In the genomic region with DNA sequence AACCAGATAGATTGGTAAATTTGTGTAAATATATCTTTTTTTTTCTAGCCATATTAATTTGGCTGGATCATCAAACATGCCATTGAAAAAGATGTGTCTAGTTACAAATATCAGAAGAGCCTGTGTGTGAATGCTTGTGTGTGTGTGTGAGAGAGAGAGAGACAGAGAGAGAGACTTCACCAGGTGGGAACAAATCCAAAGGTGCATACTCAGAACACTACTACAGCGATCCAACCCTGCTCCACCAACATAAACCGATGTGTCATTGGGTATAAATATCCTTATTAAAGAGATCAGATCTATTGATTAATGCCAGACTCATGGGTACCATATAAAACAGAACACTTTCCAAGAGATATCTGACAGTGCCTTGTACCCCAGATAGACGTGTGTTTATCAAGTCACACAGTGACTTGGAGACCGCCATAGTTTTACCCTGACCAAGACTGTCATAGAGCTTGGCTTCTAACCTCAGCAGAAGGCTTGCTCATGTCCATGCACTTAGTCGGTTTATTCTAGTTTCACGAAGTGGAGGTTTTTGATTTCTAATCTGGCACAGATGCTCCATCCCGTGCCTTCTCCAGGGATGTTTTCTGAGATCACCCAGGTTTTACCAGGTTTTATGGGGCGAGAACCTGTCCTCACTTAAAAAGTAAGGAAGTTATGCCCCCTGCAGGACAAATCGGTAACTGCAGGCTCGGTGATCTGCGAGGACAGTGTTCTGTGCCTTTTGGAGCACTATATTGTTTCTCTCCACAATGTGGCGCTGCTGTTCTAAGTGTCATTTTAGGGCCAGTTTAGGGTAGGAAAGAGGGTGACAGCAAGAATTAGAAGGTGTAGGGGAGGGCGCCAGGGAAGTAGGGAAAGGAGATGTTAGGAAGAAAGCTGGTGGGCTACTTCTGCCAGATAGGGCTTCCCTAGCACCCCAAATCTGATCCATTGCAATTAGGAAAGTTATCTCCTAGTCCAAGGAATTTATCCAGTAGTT, we compare ENCODE assay signal across 8 cellular contexts. TPM values are rescaled to one million over a fixed set of nuclear protein-coding genes. Genes with fewer than 3 reads are reported as not detected.
DNase-seq lines count a peak whose midpoint lies in the region; ATAC-seq and TF ChIP-seq lines count a peak whose summit lies in the region.

No MANE protein-coding gene starts in this region.

- BruUV-seq in HCT116 (replicated peaks; lab: Mats Ljungman, UMichigan), result no TSS peak

- RAD21 ChIA-PET in HCT116 (lab: Charles Lee; ENCODE audit: low non-redundant PET in 1 of 2, low total read pairs in 2 of 2, uncharacterized antibody in 2 of 2, unreplicated experiment in 2 of 2), result interaction anchor here (0.6 to 2.0 kb wide), 6 partner anchors 63 to 831 kb away, joined by 3 to 8 read pairs (median 3); no protein-coding TSS in a partner anchor

- H3K4me3 ChIP-seq in DOHH2 (ENCODE audit: low read length) (no peak overlapping the region), HCT116 (replicated peaks in 1 of 2; ENCODE audit: low read depth in 1 of 2, low read length in 2 of 2) (no peak overlapping the region), SK-N-MC (no peak overlapping the region), parathyroid adenoma (ENCODE audit: low read depth, low read length) (no peak overlapping the region), upper lobe of left lung (no peak overlapping the region)

- CTCF ChIA-PET in HCT116 (lab: Charles Lee), result interaction anchor here (0.8 to 4.5 kb wide), 18 partner anchors 9 to 588 kb away, joined by 3 to 30 read pairs (median 4); a partner anchor contains a TSS

- H3K9me3 ChIP-seq in DOHH2 (ENCODE audit: control insufficient read depth, insufficient read depth, low read length) (no peaks in the 10 kb centered on the region), HCT116 (ENCODE audit: control insufficient read depth in 1 of 2, insufficient read depth in 1 of 2, low read depth in 1 of 2, low read length in 2 of 2) (no peaks in the 10 kb centered on the region), SK-N-MC (ENCODE audit: low read depth, low read length) (no peaks in the 10 kb centered on the region), parathyroid adenoma (ENCODE audit: control insufficient read depth, low read length) (no peaks in the 10 kb centered on the region), upper lobe of left lung (no peaks in the 10 kb centered on the region)

- H4K20me1 ChIP-seq in DOHH2 (ENCODE audit: control insufficient read depth, insufficient read depth, low read depth, low read length), result no peaks in the 10 kb centered on the region
- no peaks in the 10 kb centered on the region for H4K20me1 ChIP-seq in HCT116 (ENCODE audit: insufficient read depth)

- H3K27me3 ChIP-seq in DOHH2 (ENCODE audit: control insufficient read depth, low read length) (no peaks in the 10 kb centered on the region), HCT116 (ENCODE audit: insufficient read depth, low read length) (no peaks in the 10 kb centered on the region), parathyroid adenoma (ENCODE audit: control insufficient read depth, insufficient read depth, low read length) (no peaks in the 10 kb centered on the region), upper lobe of left lung (no peaks in the 10 kb centered on the region)

- peak; percentile 97 for DNase-seq in HCT116 (ENCODE audit: low read depth, low spot score)
- peak; percentile 80 for DNase-seq in NCI-H1105 treated with DMSO at 0.1 percent for 48 hours (lab: John Stamatoyannopoulos, UW)
- peak; percentile 79 for DNase-seq in SK-N-MC (ENCODE audit: low read depth, low spot score)
- DNase-seq in activated naive CD4-positive, alpha-beta T cell treated with Interleukin-2 at 50 U/mL for 16 hours, result peak; percentile 95
- DNase-seq in glomerular endothelial cell (ENCODE audit: extremely low read depth, low read depth, low spot score), result peak; percentile 95
- peak in 1 of 2 donors; percentile 91 for DNase-seq in upper lobe of left lung

- peak; percentile 100 for TF ChIP-seq RAD21 in HCT116 (IDR thresholded peaks at IDR 0.05; ENCODE audit: low read depth)

- no peaks in the 10 kb centered on the region for H3K4me1 ChIP-seq in DOHH2 (ENCODE audit: control insufficient read depth, low read length)
- H3K4me1 ChIP-seq in HCT116 (ENCODE audit: control insufficient read depth in 1 of 2, insufficient read depth in 2 of 2, low read length in 2 of 2), result peaks cover 0 to 9% of the 10 kb centered on the region in 2 experiments; a peak in 2 of 4 replicates
- H3K4me1 ChIP-seq in parathyroid adenoma, result no peaks in the 10 kb centered on the region
- H3K4me1 ChIP-seq in upper lobe of left lung, result no peaks in the 10 kb centered on the region

- H3K4me2 ChIP-seq in DOHH2 (ENCODE audit: low read length) (no peak overlapping the region), HCT116 (ENCODE audit: low read length) (peak overlapping the region; percentile 27), parathyroid adenoma (ENCODE audit: low read length) (no peak overlapping the region)

- H3K9ac ChIP-seq in HCT116 (ENCODE audit: low read length) (no peak overlapping the region), SK-N-MC (ENCODE audit: insufficient read length) (no peak overlapping the region), parathyroid adenoma (no peak overlapping the region)

- ATAC-seq in HCT116, result peak; percentile 96
- ATAC-seq in upper lobe of left lung (ENCODE audit: low FRiP score in 2 of 2), result peak; percentile 96 to 98

- TF ChIP-seq CTCF in DOHH2 (IDR thresholded peaks at IDR 0.05; ENCODE audit: low read depth, low read length, poor library complexity, severe bottlenecking) (peak; percentile 100), HCT116 (IDR thresholded peaks at IDR 0.05 in 2 of 3, conservative IDR thresholded peaks at IDR 0.05 in 1 of 3; ENCODE audit: borderline replicate concordance in 1 of 3, insufficient read depth in 1 of 3, low read depth in 2 of 3, low read length in 2 of 3) (peak; percentile 100), parathyroid adenoma (IDR thresholded peaks at IDR 0.05) (peak; percentile 100), upper lobe of left lung (IDR thresholded peaks at IDR 0.05) (peak; percentile 94 to 100 (median 98))

- POLR2A ChIA-PET in HCT116 (lab: Charles Lee), result interaction anchor here (0.8 to 0.9 kb wide), 2 partner anchors 60 to 91 kb away, joined by 3 to 4 read pairs; no protein-coding TSS in a partner anchor

- no peak for TF ChIP-seq EP300 in upper lobe of left lung (IDR thresholded peaks at IDR 0.05)

- 23 to 26% methylated on average over 13 of the region's 13 CpGs for WGBS in upper lobe of left lung, 2 donors

- H2AFZ ChIP-seq in HCT116 (ENCODE audit: low read depth, low read length, poor library complexity, severe bottlenecking) (peak overlapping the region; percentile 86), parathyroid adenoma (no peak overlapping the region)

- no peaks in the 10 kb centered on the region for H3K9me2 ChIP-seq in DOHH2 (replicated peaks; ENCODE audit: control insufficient read depth, low read length)
- H3K9me2 ChIP-seq in HCT116 (ENCODE audit: insufficient read depth), result no peaks in the 10 kb centered on the region

- no peaks in the 10 kb centered on the region for H3K79me2 ChIP-seq in DOHH2 (ENCODE audit: control insufficient read depth, low read length)
- H3K79me2 ChIP-seq in HCT116 (ENCODE audit: insufficient read depth, low read length), result no peaks in the 10 kb centered on the region
- no peaks in the 10 kb centered on the region for H3K79me2 ChIP-seq in parathyroid adenoma

- H3K36me3 ChIP-seq in DOHH2 (ENCODE audit: control insufficient read depth, low read length) (no peaks in the 10 kb centered on the region), HCT116 (ENCODE audit: control insufficient read depth in 1 of 2, insufficient read depth in 2 of 2, low read length in 2 of 2) (no peaks in the 10 kb centered on the region), SK-N-MC (ENCODE audit: insufficient read depth, low read length) (no peaks in the 10 kb centered on the region), parathyroid adenoma (ENCODE audit: control insufficient read depth, insufficient read depth, low read length) (no peaks in the 10 kb centered on the region), upper lobe of left lung (no peaks in the 10 kb centered on the region)

- H3K27ac ChIP-seq in DOHH2 (ENCODE audit: low read depth, low read length) (no peak overlapping the region), HCT116 (ENCODE audit: low read depth, low read length) (no peak overlapping the region), SK-N-MC (no peak overlapping the region), parathyroid adenoma (no peak overlapping the region), upper lobe of left lung (no peak overlapping the region)

- intact Hi-C loops in HCT116 (cut with micrococcal nuclease), result loop anchor here (1.0 to 10.0 kb wide), 8 partner anchors 75 to 589 kb away; no protein-coding TSS in a partner anchor

- no peaks in the 10 kb centered on the region for H3F3A ChIP-seq in DOHH2 (ENCODE audit: control insufficient read depth, insufficient read depth)

- no peak for TF ChIP-seq POLR2A in HCT116 (IDR thresholded peaks at IDR 0.05; ENCODE audit: borderline replicate concordance, extremely low read depth, insufficient read depth, insufficient read length)
- TF ChIP-seq POLR2A in upper lobe of left lung (IDR thresholded peaks at IDR 0.05), result no peak

TF ChIP-seq in HCT116, 20 proteins besides CTCF, POLR2A, EP300 and RAD21 (continues in another document):
- TF ChIP-seq, protein P1, sequence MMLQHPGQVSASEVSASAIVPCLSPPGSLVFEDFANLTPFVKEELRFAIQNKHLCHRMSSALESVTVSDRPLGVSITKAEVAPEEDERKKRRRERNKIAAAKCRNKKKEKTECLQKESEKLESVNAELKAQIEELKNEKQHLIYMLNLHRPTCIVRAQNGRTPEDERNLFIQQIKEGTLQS (IDR thresholded peaks at IDR 0.05), result no peak
- TF ChIP-seq, protein P2, sequence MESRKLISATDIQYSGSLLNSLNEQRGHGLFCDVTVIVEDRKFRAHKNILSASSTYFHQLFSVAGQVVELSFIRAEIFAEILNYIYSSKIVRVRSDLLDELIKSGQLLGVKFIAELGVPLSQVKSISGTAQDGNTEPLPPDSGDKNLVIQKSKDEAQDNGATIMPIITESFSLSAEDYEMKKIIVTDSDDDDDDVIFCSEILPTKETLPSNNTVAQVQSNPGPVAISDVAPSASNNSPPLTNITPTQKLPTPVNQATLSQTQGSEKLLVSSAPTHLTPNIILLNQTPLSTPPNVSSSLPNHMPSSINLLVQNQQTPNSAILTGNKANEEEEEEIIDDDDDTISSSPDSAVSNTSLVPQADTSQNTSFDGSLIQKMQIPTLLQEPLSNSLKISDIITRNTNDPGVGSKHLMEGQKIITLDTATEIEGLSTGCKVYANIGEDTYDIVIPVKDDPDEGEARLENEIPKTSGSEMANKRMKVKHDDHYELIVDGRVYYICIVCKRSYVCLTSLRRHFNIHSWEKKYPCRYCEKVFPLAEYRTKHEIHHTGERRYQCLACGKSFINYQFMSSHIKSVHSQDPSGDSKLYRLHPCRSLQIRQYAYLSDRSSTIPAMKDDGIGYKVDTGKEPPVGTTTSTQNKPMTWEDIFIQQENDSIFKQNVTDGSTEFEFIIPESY (IDR thresholded peaks at IDR 0.05; ENCODE audit: extremely low read depth, insufficient replicate concordance, low read length), result no peak
- TF ChIP-seq SIN3A (IDR thresholded peaks at IDR 0.05; ENCODE audit: low read depth) (no peak), POLR2AphosphoS5 (IDR thresholded peaks at IDR 0.05; ENCODE audit: low read depth, low read length) (no peak; the same call in 1 of the 2 replicates)

RNA-seq across cellular contexts. Expression of a gene that starts 29.3 kb away (rescaled TPM):
- total RNA-seq in HCT116 (2021; ENCODE audit: unreplicated experiment) (not detected), glomerular endothelial cell (not detected in 2 replicates), upper lobe of left lung (under 1 TPM in 1 of 6 donors, not detected in 5; 0.17 TPM)
- polyA plus RNA-seq in HCT116 (2012), result 0.35 and 0.49 TPM in 2 replicates
